Comparison of ENCODE assay signal across 9 cellular contexts in genomic region chr6:25882066-25882496, GRCh38. TPM values are rescaled to one million over a fixed set of nuclear protein-coding genes. Genes with fewer than 3 reads are reported as not detected.
DNase-seq lines count a peak whose midpoint lies in the region; ATAC-seq, FAIRE-seq and TF ChIP-seq lines count a peak whose summit lies in the region.
"Had no signal": no experiment of that assay in that cellular context is flagged by ENCODE, and none has a peak within 500 bp of the region (broad histone marks: within the 10 kb centered on the region; RNA-seq: fewer than 3 reads in every experiment).

No MANE protein-coding gene starts in this region.

- no peak overlapping the region for H2BK15ac ChIP-seq in mesendoderm (replicated peaks; ENCODE audit: low read depth)

- H3K36me3 Mint-ChIP-seq in activated naive CD8-positive, alpha-beta T cell treated with anti-CD3 and anti-CD28 coated beads, Interleukin-2, amount 10 ng/mL, durations not matched to agents 7 days and 5 days = peaks cover 1% of the 10 kb centered on the region

- peaks cover 14% of the 10 kb centered on the region for H3K27me3 Mint-ChIP-seq in activated naive CD8-positive, alpha-beta T cell treated with anti-CD3 and anti-CD28 coated beads, Interleukin-2, amount 10 ng/mL, durations not matched to agents 7 days and 5 days

- no peak overlapping the region for H2AFZ ChIP-seq in PC-3 (ENCODE audit: low read length)

- no peaks in the 10 kb centered on the region for H4K20me1 ChIP-seq in PC-3 (ENCODE audit: low read length)

- no peak overlapping the region for H2BK120ac ChIP-seq in mesendoderm (ENCODE audit: low read depth, low read length)

- H3F3A ChIP-seq in PC-3 (ENCODE audit: low read length, unreplicated experiment) = no peaks in the 10 kb centered on the region

- H3K79me2 ChIP-seq in mesendoderm (ENCODE audit: control insufficient read depth, insufficient read depth, low read length) = no peaks in the 10 kb centered on the region
- H3K79me2 ChIP-seq in PC-3 (ENCODE audit: low read length) = no peaks in the 10 kb centered on the region

- BruUV-seq in PC-3 (replicated peaks; lab: Mats Ljungman, UMichigan) = no TSS peak

- POLR2A ChIA-PET in A549 (lab: Yijun Ruan, JAX) = no interaction called here
- POLR2A ChIA-PET in activated naive CD8-positive, alpha-beta T cell treated with anti-CD3 and anti-CD28 coated beads, Interleukin-2, amount 10 ng/mL, durations not matched to agents 7 days and 5 days (lab: Charles Lee) = interaction anchor here (0.7 kb wide), 1 partner anchor 277 kb away, joined by 3 read pairs; no protein-coding TSS in a partner anchor
- POLR2A ChIA-PET in PC-3 (lab: Charles Lee; ENCODE audit: unreplicated experiment) = no interaction called here

- H3K27ac ChIP-seq in A549 = peak overlapping the region; percentile 79 to 89
- H3K27ac ChIP-seq in mesendoderm (ENCODE audit: low read depth, low read length) = no peak overlapping the region
- no peak overlapping the region for H3K27ac ChIP-seq in prostate gland
- no peak overlapping the region for H3K27ac ChIP-seq in PC-3 (ENCODE audit: low read length)

- H3K4me1 ChIP-seq in A549 = peaks cover 23% of the 10 kb centered on the region
- no peaks in the 10 kb centered on the region for H3K4me1 ChIP-seq in mesendoderm (ENCODE audit: control insufficient read depth, low read depth, low read length)
- H3K4me1 ChIP-seq in prostate gland (replicated peaks) = no peaks in the 10 kb centered on the region
- no peaks in the 10 kb centered on the region for H3K4me1 ChIP-seq in PC-3 (ENCODE audit: insufficient read depth, low read length)

- 67% methylated on average over 11 of the region's 28 CpGs for WGBS in A549 (ENCODE audit: missing lambda C conversion rate)
- WGBS in mesendoderm (ENCODE audit: extremely low coverage, insufficient coverage, low lambda C conversion rate) = no CpG with 5 or more reads among the region's 28 CpGs
- WGBS in prostate gland = 61% methylated on average over 28 of the region's 28 CpGs

- no peak overlapping the region for H3K4ac ChIP-seq in mesendoderm (ENCODE audit: low read depth, low read length)

- H3K9ac ChIP-seq in mesendoderm (ENCODE audit: low read length) (no peak overlapping the region), PC-3 (ENCODE audit: low read length) (no peak overlapping the region)

- intact Hi-C loops in prostate gland (cut with DNase I) = no loop called here
- intact Hi-C loops in PC-3 (cut with micrococcal nuclease) = no loop called here

- no peaks in the 10 kb centered on the region for H3K79me1 ChIP-seq in mesendoderm (ENCODE audit: low read length)

- TF ChIP-seq POLR2A in A549 (IDR thresholded peaks at IDR 0.05; ENCODE audit: low read length) = no peak
- no peak for TF ChIP-seq POLR2A in prostate gland (IDR thresholded peaks at IDR 0.05)

- peak overlapping the region; percentile 76 for H3K4me3 Mint-ChIP-seq in activated naive CD8-positive, alpha-beta T cell treated with anti-CD3 and anti-CD28 coated beads, Interleukin-2, amount 10 ng/mL, durations not matched to agents 7 days and 5 days

- no peak overlapping the region for H3K23ac ChIP-seq in mesendoderm (ENCODE audit: low read length)

- peaks cover 4% of the 10 kb centered on the region for H3K4me1 Mint-ChIP-seq in activated naive CD8-positive, alpha-beta T cell treated with anti-CD3 and anti-CD28 coated beads, Interleukin-2, amount 10 ng/mL, durations not matched to agents 7 days and 5 days

- ATAC-seq in A549 = peak; percentile 86 to 92
- ATAC-seq in activated naive CD8-positive, alpha-beta T cell treated with anti-CD3 and anti-CD28 coated beads, Interleukin-2, amount 10 ng/mL, durations not matched to agents 7 days and 5 days (ENCODE audit: low read depth) = peak; percentile 76
- ATAC-seq in PC-3 = no peak

- peak overlapping the region; percentile 30; the same call in 1 of the 3 replicates for H3K4me3 ChIP-seq in A549
- no peak overlapping the region for H3K4me3 ChIP-seq in mesendoderm (ENCODE audit: low read length)
- H3K4me3 ChIP-seq in prostate gland = no peak overlapping the region
- no peak overlapping the region for H3K4me3 ChIP-seq in PC-3 (ENCODE audit: low read length)

- no peak overlapping the region for H3K56ac ChIP-seq in mesendoderm (ENCODE audit: low read length)

- CTCF ChIA-PET in A549 (lab: Yijun Ruan, JAX) = interaction anchor here (0.6 to 1.4 kb wide), 8 partner anchors 8 to 754 kb away, joined by 3 to 5 read pairs (median 3); no protein-coding TSS in a partner anchor
- CTCF ChIA-PET in PC-3 (lab: Charles Lee) = no interaction called here

- DNase-seq in A549 (ENCODE audit: low read depth in 1 of 2, low spot score in 1 of 2) = peak; percentile 10 to 77
- DNase-seq in SW480 (ENCODE audit: low spot score) = peak; percentile 65
- peak; percentile 54 for DNase-seq in activated naive CD8-positive, alpha-beta T cell treated with anti-CD3 and anti-CD28 coated beads, Interleukin-2, amount 10 ng/mL, durations not matched to agents 7 days and 5 days
- peak; percentile 83 for DNase-seq in mesendoderm
- no peak for DNase-seq in GDM1 (lab: John Stamatoyannopoulos, UW)
- no peak for DNase-seq in foreskin melanocyte
- DNase-seq in prostate gland (ENCODE audit: low spot score) = no peak
- DNase-seq in PC-3 = no peak

- H3K27me3 ChIP-seq in mesendoderm (ENCODE audit: insufficient read depth, low read length, poor library complexity) (no peaks in the 10 kb centered on the region), prostate gland (replicated peaks; ENCODE audit: insufficient read depth) (no peaks in the 10 kb centered on the region), PC-3 (ENCODE audit: low read length) (peaks cover 51% of the 10 kb centered on the region)

- peak overlapping the region; percentile 62 for H3K27ac Mint-ChIP-seq in activated naive CD8-positive, alpha-beta T cell treated with anti-CD3 and anti-CD28 coated beads, Interleukin-2, amount 10 ng/mL, durations not matched to agents 7 days and 5 days

- peak; percentile 12 to 45; a peak in 4 of 5 replicates for TF ChIP-seq RAD21 in A549 (conservative IDR thresholded peaks at IDR 0.05 in 1 of 2, IDR thresholded peaks at IDR 0.05 in 1 of 2)

- TF ChIP-seq CTCF in A549 (IDR thresholded peaks at IDR 0.05) (peak; percentile 45), prostate gland (IDR thresholded peaks at IDR 0.05) (no peak), PC-3 (conservative IDR thresholded peaks at IDR 0.05; ENCODE audit: low read depth, low read length) (no peak; the same call in 1 of the 2 replicates)

- no peak overlapping the region for H2AK5ac ChIP-seq in mesendoderm (ENCODE audit: low read length)

- H3K4me2 ChIP-seq in A549 (peak overlapping the region; percentile 46; the same call in 2 of the 3 replicates), mesendoderm (ENCODE audit: low read length) (no peak overlapping the region), PC-3 (ENCODE audit: low read length) (no peak overlapping the region)

- no peak overlapping the region for H2BK5ac ChIP-seq in mesendoderm (ENCODE audit: low read length)

- no peak for FAIRE-seq in A549 (lab: Jason Lieb, UNC)

- H3K9me3 ChIP-seq in A549 (no peaks in the 10 kb centered on the region), prostate gland (no peaks in the 10 kb centered on the region), PC-3 (ENCODE audit: low read length) (no peaks in the 10 kb centered on the region)

- H3K36me3 ChIP-seq in mesendoderm (ENCODE audit: control insufficient read depth, insufficient read depth, low read length) (no peaks in the 10 kb centered on the region), prostate gland (no peaks in the 10 kb centered on the region), PC-3 (ENCODE audit: low read depth, low read length) (no peaks in the 10 kb centered on the region)

- H3K9me3 Mint-ChIP-seq in activated naive CD8-positive, alpha-beta T cell treated with anti-CD3 and anti-CD28 coated beads, Interleukin-2, amount 10 ng/mL, durations not matched to agents 7 days and 5 days = no peaks in the 10 kb centered on the region

- H3K9me2 ChIP-seq in PC-3 (replicated peaks; ENCODE audit: low read length) = no peaks in the 10 kb centered on the region

- no peak overlapping the region for H3K18ac ChIP-seq in mesendoderm (ENCODE audit: low read length)

- no peak for TF ChIP-seq EP300 in A549 (IDR thresholded peaks at IDR 0.05)

- no peak overlapping the region for H4K5ac ChIP-seq in mesendoderm (ENCODE audit: low read length)

- no peak overlapping the region for H4K8ac ChIP-seq in mesendoderm (ENCODE audit: low read depth, low read length)

RNA-seq across cellular contexts. Expression of gene SLC17A3, which starts 8.0 kb away (rescaled TPM):
- 7.5 and 9.0 TPM in 2 replicates for polyA plus RNA-seq in A549 (2011; rRNA removed)
- 0.82 and 0.89 TPM in 2 replicates for polyA plus RNA-seq in A549 (2012; cell fraction: cytosol; rRNA removed)
- polyA plus RNA-seq in A549 (2012; cell fraction: nucleus; rRNA removed) = 2.6 and 3.3 TPM in 2 replicates
- 3.8 to 5.3 TPM (median 4.4 TPM) in 3 replicates for polyA plus RNA-seq in A549 (2017; fragmentation: RNase III; extraction: RNeasy Plus Mini Kit Qiagen cat#74134 plus additional on column Dnase treatment)
- polyA minus RNA-seq in A549 (2011; rRNA and poly(A)+ RNA removed) = 2.9 and 4.3 TPM in 2 replicates
- under 1 TPM; 0.23 to 0.28 TPM for total RNA-seq in activated naive CD8-positive, alpha-beta T cell treated with anti-CD3 and anti-CD28 coated beads, Interleukin-2, amount 10 ng/mL, durations not matched to agents 7 days and 5 days
- not detected for polyA plus RNA-seq in mesendoderm (2013, experiment 1 of 2)
- not detected for polyA plus RNA-seq in mesendoderm (2013, experiment 2 of 2)
- total RNA-seq in prostate gland = not detected
- not detected in 2 replicates for total RNA-seq in PC-3 (2014; rRNA removed)

RNA-seq across cellular contexts. Expression of gene SLC17A2, which starts 48.4 kb away (rescaled TPM):
- polyA plus RNA-seq in A549 (2011; rRNA removed) (not detected in 2 replicates), A549 (2017; fragmentation: RNase III; extraction: RNeasy Plus Mini Kit Qiagen cat#74134 plus additional on column Dnase treatment) (not detected in 3 replicates)
- polyA plus RNA-seq in A549 (2012; cell fraction: cytosol; rRNA removed) = not detected in 2 replicates
- polyA plus RNA-seq in A549 (2012; cell fraction: nucleus; rRNA removed) = not detected in 2 replicates
- polyA minus RNA-seq in A549 (2011; rRNA and poly(A)+ RNA removed) = not detected in 2 replicates
- not detected for total RNA-seq in activated naive CD8-positive, alpha-beta T cell treated with anti-CD3 and anti-CD28 coated beads, Interleukin-2, amount 10 ng/mL, durations not matched to agents 7 days and 5 days
- not detected for polyA plus RNA-seq in mesendoderm (2013, experiment 1 of 2)
- not detected for polyA plus RNA-seq in mesendoderm (2013, experiment 2 of 2)
- total RNA-seq in prostate gland (not detected), PC-3 (2014; rRNA removed) (not detected in 2 replicates)
- total RNA-seq: T-helper 1 cell treated with Interleukin-12 subunit alpha and Interleukin-12 subunit beta and Interleukin-4 antibody, amounts not matched to agents 30 ng/mL and 1 ng/mL, for 36 hours had no signal

RNA-seq across cellular contexts. Expression of gene SLC17A1, which starts 50.2 kb away (rescaled TPM):
- 1.1 and 1.2 TPM in 2 replicates for polyA plus RNA-seq in A549 (2011; rRNA removed)
- 0.07 and 0.10 TPM in 2 replicates for polyA plus RNA-seq in A549 (2012; cell fraction: cytosol; rRNA removed)
- 0.12 and 0.58 TPM in 2 replicates for polyA plus RNA-seq in A549 (2012; cell fraction: nucleus; rRNA removed)
- polyA plus RNA-seq in A549 (2017; fragmentation: RNase III; extraction: RNeasy Plus Mini Kit Qiagen cat#74134 plus additional on column Dnase treatment) = 0.51 to 0.79 TPM (median 0.57 TPM) in 3 replicates
- polyA minus RNA-seq in A549 (2011; rRNA and poly(A)+ RNA removed) = 0.37 and 0.39 TPM in 2 replicates
- total RNA-seq in activated naive CD8-positive, alpha-beta T cell treated with anti-CD3 and anti-CD28 coated beads, Interleukin-2, amount 10 ng/mL, durations not matched to agents 7 days and 5 days = not detected
- polyA plus RNA-seq in mesendoderm (2013, experiment 1 of 2) = not detected
- not detected for polyA plus RNA-seq in mesendoderm (2013, experiment 2 of 2)
- under 1 TPM in 1 of 2 donors, not detected in 1; 0.51 TPM for total RNA-seq in prostate gland
- not detected in 2 replicates for total RNA-seq in PC-3 (2014; rRNA removed)
- total RNA-seq: T-helper 1 cell treated with Interleukin-12 subunit alpha and Interleukin-12 subunit beta and Interleukin-4 antibody, amounts not matched to agents 30 ng/mL and 1 ng/mL, for 36 hours had no signal

Comparison
In these comparisons a context has a peak if more than half of its experiments do, and no peak if none do; other contexts are left out.
1. DNase-seq: peak in A549 (2 of 2), SW480 (single experiment), activated naive CD8-positive, alpha-beta T cell treated with anti-CD3 and anti-CD28 coated beads, Interleukin-2, amount 10 ng/mL, durations not matched to agents 7 days and 5 days (single experiment) and mesendoderm (single experiment); none in GDM1 (single experiment), foreskin melanocyte (single experiment), prostate gland (single experiment) and PC-3 (single experiment).
2. H3K27ac ChIP-seq: peak in A549 (2 of 2); none in mesendoderm (single experiment), prostate gland (0 of 2) and PC-3 (single experiment).